In genomic region chr20:58938078-58938477, GRCh38 we compare ENCODE assay signal across 17 cellular contexts.
"Had no signal": no experiment of that assay in that cellular context is flagged by ENCODE, and none has a peak within 500 bp of the region (broad histone marks: within the 10 kb centered on the region; RNA-seq: fewer than 3 reads in every experiment).

No MANE protein-coding gene starts in this region.

- ATAC-seq: activated naive CD4-positive, alpha-beta T cell treated with anti-CD3 and anti-CD28 coated beads, Interleukin-2, amount 50 U/mL, for 72 hours; activated T-helper 17 cell treated with anti-CD3 and anti-CD28 coated beads, Interleukin-2, amount 50 U/mL, for 72 hours; left colon; naive thymus-derived CD4-positive, alpha-beta T cell had no signal

- H3K4me1 ChIP-seq: testis, uterus had no signal

- H3K27me3 ChIP-seq: sigmoid colon, testis, uterus had no signal

- H3K27ac ChIP-seq: sigmoid colon, testis, uterus had no signal

- H3K9me3 ChIP-seq: sigmoid colon, testis, uterus had no signal

- H3K36me3 ChIP-seq: sigmoid colon, uterus had no signal

- H3K4me3 ChIP-seq: sigmoid colon, smooth muscle cell, testis, uterus had no signal

- DNase-seq: activated CD4-positive, alpha-beta T cell treated with anti-CD3 and anti-CD28 coated beads for 1 hour; activated T-cell treated with anti-CD3 and anti-CD28 coated beads, Interleukin-2, amount 50 U/mL, for 24 hours; aorta; foreskin fibroblast; left colon; mesendoderm; naive thymus-derived CD4-positive, alpha-beta T cell; sigmoid colon; stimulated activated CD4-positive, alpha-beta T cell treated with anti-CD3 and anti-CD28 coated beads, Interleukin-15, amount 100 ng/mL, for 24 hours; stimulated activated naive B cell treated with anti-CD40 and anti-IgM and Interleukin-4, amounts not matched to agents 10 μg/mL and 1 μg/mL and 100 μg/mL, for 72 hours; testis; trophoblast cell; uterus had no signal

- H3K4me2 ChIP-seq: smooth muscle cell had no signal

- FAIRE-seq: keratinocyte had no signal
